ENCODE assay signal across 1 cellular context in the genomic region with DNA sequence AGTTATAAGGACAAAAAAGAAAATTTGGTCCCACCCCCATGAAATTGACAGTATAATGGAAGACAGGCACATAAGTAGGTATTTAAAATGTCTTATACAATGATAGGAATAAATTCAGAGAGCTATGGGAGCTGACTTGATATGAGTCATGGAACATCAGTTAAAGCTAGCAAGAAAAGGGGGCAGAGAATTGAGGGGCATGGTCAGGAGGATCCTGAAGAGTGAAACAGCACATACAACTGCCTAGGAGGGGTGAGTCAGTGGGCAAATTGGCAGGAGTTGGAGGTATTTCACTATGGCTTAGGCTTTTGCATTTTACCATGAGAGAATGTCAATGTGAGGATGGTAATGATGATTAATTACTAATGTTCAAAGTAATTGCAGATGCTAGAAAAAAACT.
TF ChIP-seq lines count a peak whose summit lies in the region.

No MANE protein-coding gene starts in this region.

TF ChIP-seq in SK-N-SH, 30 proteins besides CTCF, POLR2A, EP300 and RAD21 (continued from another document):
- TF ChIP-seq IRF3 (IDR thresholded peaks at IDR 0.05; ENCODE audit: low read depth, low read length) (no peak), RXRA (IDR thresholded peaks at IDR 0.05; ENCODE audit: borderline replicate concordance, low read depth) (no peak), TEAD4 (IDR thresholded peaks at IDR 0.05; ENCODE audit: borderline replicate concordance, insufficient read depth) (no peak), JUND (IDR thresholded peaks at IDR 0.05) (peak; percentile 74), TCF12 (IDR thresholded peaks at IDR 0.05) (peak; percentile 70), MXI1 (IDR thresholded peaks at IDR 0.05; ENCODE audit: low read depth, low read length) (no peak), PBX3 (IDR thresholded peaks at IDR 0.05) (peak; percentile 75), SMC3 (IDR thresholded peaks at IDR 0.05; ENCODE audit: low read depth, low read length) (no peak), NRF1 (IDR thresholded peaks at IDR 0.05; ENCODE audit: low read depth, low read length) (no peak), NFIC (IDR thresholded peaks at IDR 0.05; ENCODE audit: borderline replicate concordance) (peak; percentile 70)
